Comparison of ENCODE assay signal across 27 cellular contexts in genomic region chr2:6723865-6724571, GRCh38.
DNase-seq lines count a peak whose midpoint lies in the region; ATAC-seq and TF ChIP-seq lines count a peak whose summit lies in the region.
"Had no signal": no experiment of that assay in that cellular context is flagged by ENCODE, and none has a peak within 500 bp of the region (broad histone marks: within the 10 kb centered on the region; RNA-seq: fewer than 3 reads in every experiment).

No MANE protein-coding gene starts in this region.

- DNase-seq in NCI-H510A treated with DMSO at 0.1 percent for 48 hours (lab: John Stamatoyannopoulos, UW) (peak; percentile 4), NCI-H510A (lab: John Stamatoyannopoulos, UW) (no peak), NCI-H2081 treated with DMSO at 0.1 percent for 48 hours (lab: John Stamatoyannopoulos, UW) (peak; percentile 53), SHP77 treated with DMSO at 0.1 percent for 48 hours (lab: John Stamatoyannopoulos, UW) (peak; percentile 61), mesothelial cell of epicardium (ENCODE audit: low spot score in 2 of 2, unreplicated experiment in 2 of 2) (peak in 1 of 2 experiments; percentile 48)
- no peak for DNase-seq in stimulated activated naive CD8-positive, alpha-beta T cell treated with anti-CD3 and anti-CD28 coated beads, Interleukin-15, amount 100 ng/mL, for 72 hours
- DNase-seq: activated CD4-positive, alpha-beta T cell treated with anti-CD3 and anti-CD28 coated beads for 48 hours; activated naive CD4-positive, alpha-beta T cell; activated T-cell treated with anti-CD3 and anti-CD28 coated beads, Interleukin-2, amount 50 U/mL, for 4 hours; effector memory CD4-positive, alpha-beta T cell; EL; erythroblast; H7; Karpas-422; left cardiac atrium; mesendoderm; MV-4-11; naive B cell; NCI-H226; stimulated activated CD4-positive, alpha-beta T cell treated with anti-CD3 and anti-CD28 coated beads, Interleukin-12 subunit alpha, Interleukin-12 subunit beta, amount 100 ng/mL, for 4 hours; stimulated activated CD4-positive, alpha-beta T cell treated with anti-CD3 and anti-CD28 coated beads, Interleukin-4, amount 100 ng/mL, for 24 hours; stimulated activated naive B cell treated with anti-CD40 and anti-IgM and Interleukin-4, amounts not matched to agents 10 μg/mL and 1 μg/mL and 100 μg/mL, for 72 hours; uterus had no signal

- H3K27ac Mint-ChIP-seq in mesothelial cell of epicardium, result peak overlapping the region; percentile 86
- no peak overlapping the region for H3K27ac Mint-ChIP-seq in stimulated activated naive CD8-positive, alpha-beta T cell treated with anti-CD3 and anti-CD28 coated beads, Interleukin-15, amount 100 ng/mL, for 72 hours
- H3K27ac Mint-ChIP-seq: stimulated activated naive B cell treated with anti-CD40 and anti-IgM and Interleukin-4, amounts not matched to agents 10 μg/mL and 1 μg/mL and 100 μg/mL, for 72 hours; T-helper 2 cell treated with Interferon-gamma antibody and Interleukin-4, amounts not matched to agents 5 μg/mL and 100 μg/mL, for 36 hours had no signal

- H3K9me3 Mint-ChIP-seq in mesothelial cell of epicardium, result no peaks in the 10 kb centered on the region
- no peaks in the 10 kb centered on the region for H3K9me3 Mint-ChIP-seq in stimulated activated naive CD8-positive, alpha-beta T cell treated with anti-CD3 and anti-CD28 coated beads, Interleukin-15, amount 100 ng/mL, for 72 hours
- H3K9me3 Mint-ChIP-seq: activated T-cell treated with anti-CD3 and anti-CD28 coated beads, Interleukin-2, amount 50 U/mL, for 4 hours; naive B cell; stimulated activated naive B cell treated with anti-CD40 and anti-IgM and Interleukin-4, amounts not matched to agents 10 μg/mL and 1 μg/mL and 100 μg/mL, for 72 hours; T-helper 2 cell treated with Interferon-gamma antibody and Interleukin-4, amounts not matched to agents 5 μg/mL and 100 μg/mL, for 36 hours had no signal

- H3K36me3 Mint-ChIP-seq in mesothelial cell of epicardium, result no peaks in the 10 kb centered on the region
- H3K36me3 Mint-ChIP-seq: brain; naive B cell; stimulated activated naive B cell treated with anti-CD40 and anti-IgM and Interleukin-4, amounts not matched to agents 10 μg/mL and 1 μg/mL and 100 μg/mL, for 72 hours had no signal

- no peak overlapping the region for H3K4me3 Mint-ChIP-seq in mesothelial cell of epicardium
- no peak overlapping the region for H3K4me3 Mint-ChIP-seq in stimulated activated naive CD8-positive, alpha-beta T cell treated with anti-CD3 and anti-CD28 coated beads, Interleukin-15, amount 100 ng/mL, for 72 hours
- H3K4me3 Mint-ChIP-seq: activated T-cell treated with anti-CD3 and anti-CD28 coated beads, Interleukin-2, amount 50 U/mL, for 4 hours; brain; naive B cell; stimulated activated naive B cell treated with anti-CD40 and anti-IgM and Interleukin-4, amounts not matched to agents 10 μg/mL and 1 μg/mL and 100 μg/mL, for 72 hours; T-helper 2 cell treated with Interferon-gamma antibody and Interleukin-4, amounts not matched to agents 5 μg/mL and 100 μg/mL, for 36 hours had no signal

- no peaks in the 10 kb centered on the region for H3K27me3 Mint-ChIP-seq in mesothelial cell of epicardium (ENCODE audit: low read depth)
- H3K27me3 Mint-ChIP-seq in stimulated activated naive CD8-positive, alpha-beta T cell treated with anti-CD3 and anti-CD28 coated beads, Interleukin-15, amount 100 ng/mL, for 72 hours, result no peaks in the 10 kb centered on the region
- H3K27me3 Mint-ChIP-seq: brain had no signal

- ATAC-seq in HG03565 (IDR thresholded peaks at IDR 0.05; ENCODE audit: unreplicated experiment) (no peak), GM18868 (IDR thresholded peaks at IDR 0.05; ENCODE audit: unreplicated experiment) (no peak)
- ATAC-seq in stimulated activated naive CD8-positive, alpha-beta T cell treated with anti-CD3 and anti-CD28 coated beads, Interleukin-15, amount 100 ng/mL, for 72 hours, result no peak
- ATAC-seq: activated T-cell treated with anti-CD3 and anti-CD28 coated beads, Interleukin-2, amount 50 U/mL, for 4 hours; left cardiac atrium; stimulated activated naive B cell treated with anti-CD40 and anti-IgM and Interleukin-4, amounts not matched to agents 10 μg/mL and 1 μg/mL and 100 μg/mL, for 72 hours had no signal

- peaks cover 51% of the 10 kb centered on the region for H3K4me1 Mint-ChIP-seq in mesothelial cell of epicardium
- H3K4me1 Mint-ChIP-seq in stimulated activated naive CD8-positive, alpha-beta T cell treated with anti-CD3 and anti-CD28 coated beads, Interleukin-15, amount 100 ng/mL, for 72 hours, result no peaks in the 10 kb centered on the region
- H3K4me1 Mint-ChIP-seq: naive B cell; stimulated activated naive B cell treated with anti-CD40 and anti-IgM and Interleukin-4, amounts not matched to agents 10 μg/mL and 1 μg/mL and 100 μg/mL, for 72 hours had no signal

- TF ChIP-seq CTCF in mesothelial cell of epicardium (IDR thresholded peaks at IDR 0.05; ENCODE audit: unreplicated experiment), result no peak

Comparison
In these comparisons a context has a peak if more than half of its experiments do, and no peak if none do; other contexts are left out.
1. DNase-seq: peak in NCI-H510A treated with DMSO at 0.1 percent for 48 hours (single experiment), NCI-H2081 treated with DMSO at 0.1 percent for 48 hours (single experiment) and SHP77 treated with DMSO at 0.1 percent for 48 hours (single experiment); none in NCI-H510A (single experiment) and stimulated activated naive CD8-positive, alpha-beta T cell treated with anti-CD3 and anti-CD28 coated beads, Interleukin-15, amount 100 ng/mL, for 72 hours (0 of 2).